ENCODE assay signal across 1 cellular context in the genomic region with DNA sequence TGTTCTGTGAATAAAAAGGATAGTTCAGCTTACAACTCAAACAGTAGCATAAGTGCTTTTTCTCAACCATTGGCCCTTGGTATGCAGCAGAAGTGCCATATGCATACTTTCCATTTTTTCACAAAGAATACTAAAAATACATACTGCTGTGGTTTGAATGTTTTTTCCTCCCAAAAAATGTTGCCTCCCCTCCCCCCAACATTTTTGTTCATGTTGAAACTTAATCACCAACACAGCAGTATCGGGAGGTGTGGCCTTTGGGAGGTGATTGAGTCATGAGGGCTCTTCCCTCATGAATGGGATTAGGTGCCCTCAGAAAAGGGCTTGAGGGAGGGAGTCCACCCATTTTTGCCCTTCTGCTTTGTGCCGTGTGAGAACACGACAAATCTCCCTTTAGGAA.
TF ChIP-seq lines count a peak whose summit lies in the region.

No MANE protein-coding gene starts in this region.

TF ChIP-seq in GM23338, 12 proteins besides CTCF, POLR2A, EP300 and RAD21 (continued from another document):
- TF ChIP-seq, protein P1, sequence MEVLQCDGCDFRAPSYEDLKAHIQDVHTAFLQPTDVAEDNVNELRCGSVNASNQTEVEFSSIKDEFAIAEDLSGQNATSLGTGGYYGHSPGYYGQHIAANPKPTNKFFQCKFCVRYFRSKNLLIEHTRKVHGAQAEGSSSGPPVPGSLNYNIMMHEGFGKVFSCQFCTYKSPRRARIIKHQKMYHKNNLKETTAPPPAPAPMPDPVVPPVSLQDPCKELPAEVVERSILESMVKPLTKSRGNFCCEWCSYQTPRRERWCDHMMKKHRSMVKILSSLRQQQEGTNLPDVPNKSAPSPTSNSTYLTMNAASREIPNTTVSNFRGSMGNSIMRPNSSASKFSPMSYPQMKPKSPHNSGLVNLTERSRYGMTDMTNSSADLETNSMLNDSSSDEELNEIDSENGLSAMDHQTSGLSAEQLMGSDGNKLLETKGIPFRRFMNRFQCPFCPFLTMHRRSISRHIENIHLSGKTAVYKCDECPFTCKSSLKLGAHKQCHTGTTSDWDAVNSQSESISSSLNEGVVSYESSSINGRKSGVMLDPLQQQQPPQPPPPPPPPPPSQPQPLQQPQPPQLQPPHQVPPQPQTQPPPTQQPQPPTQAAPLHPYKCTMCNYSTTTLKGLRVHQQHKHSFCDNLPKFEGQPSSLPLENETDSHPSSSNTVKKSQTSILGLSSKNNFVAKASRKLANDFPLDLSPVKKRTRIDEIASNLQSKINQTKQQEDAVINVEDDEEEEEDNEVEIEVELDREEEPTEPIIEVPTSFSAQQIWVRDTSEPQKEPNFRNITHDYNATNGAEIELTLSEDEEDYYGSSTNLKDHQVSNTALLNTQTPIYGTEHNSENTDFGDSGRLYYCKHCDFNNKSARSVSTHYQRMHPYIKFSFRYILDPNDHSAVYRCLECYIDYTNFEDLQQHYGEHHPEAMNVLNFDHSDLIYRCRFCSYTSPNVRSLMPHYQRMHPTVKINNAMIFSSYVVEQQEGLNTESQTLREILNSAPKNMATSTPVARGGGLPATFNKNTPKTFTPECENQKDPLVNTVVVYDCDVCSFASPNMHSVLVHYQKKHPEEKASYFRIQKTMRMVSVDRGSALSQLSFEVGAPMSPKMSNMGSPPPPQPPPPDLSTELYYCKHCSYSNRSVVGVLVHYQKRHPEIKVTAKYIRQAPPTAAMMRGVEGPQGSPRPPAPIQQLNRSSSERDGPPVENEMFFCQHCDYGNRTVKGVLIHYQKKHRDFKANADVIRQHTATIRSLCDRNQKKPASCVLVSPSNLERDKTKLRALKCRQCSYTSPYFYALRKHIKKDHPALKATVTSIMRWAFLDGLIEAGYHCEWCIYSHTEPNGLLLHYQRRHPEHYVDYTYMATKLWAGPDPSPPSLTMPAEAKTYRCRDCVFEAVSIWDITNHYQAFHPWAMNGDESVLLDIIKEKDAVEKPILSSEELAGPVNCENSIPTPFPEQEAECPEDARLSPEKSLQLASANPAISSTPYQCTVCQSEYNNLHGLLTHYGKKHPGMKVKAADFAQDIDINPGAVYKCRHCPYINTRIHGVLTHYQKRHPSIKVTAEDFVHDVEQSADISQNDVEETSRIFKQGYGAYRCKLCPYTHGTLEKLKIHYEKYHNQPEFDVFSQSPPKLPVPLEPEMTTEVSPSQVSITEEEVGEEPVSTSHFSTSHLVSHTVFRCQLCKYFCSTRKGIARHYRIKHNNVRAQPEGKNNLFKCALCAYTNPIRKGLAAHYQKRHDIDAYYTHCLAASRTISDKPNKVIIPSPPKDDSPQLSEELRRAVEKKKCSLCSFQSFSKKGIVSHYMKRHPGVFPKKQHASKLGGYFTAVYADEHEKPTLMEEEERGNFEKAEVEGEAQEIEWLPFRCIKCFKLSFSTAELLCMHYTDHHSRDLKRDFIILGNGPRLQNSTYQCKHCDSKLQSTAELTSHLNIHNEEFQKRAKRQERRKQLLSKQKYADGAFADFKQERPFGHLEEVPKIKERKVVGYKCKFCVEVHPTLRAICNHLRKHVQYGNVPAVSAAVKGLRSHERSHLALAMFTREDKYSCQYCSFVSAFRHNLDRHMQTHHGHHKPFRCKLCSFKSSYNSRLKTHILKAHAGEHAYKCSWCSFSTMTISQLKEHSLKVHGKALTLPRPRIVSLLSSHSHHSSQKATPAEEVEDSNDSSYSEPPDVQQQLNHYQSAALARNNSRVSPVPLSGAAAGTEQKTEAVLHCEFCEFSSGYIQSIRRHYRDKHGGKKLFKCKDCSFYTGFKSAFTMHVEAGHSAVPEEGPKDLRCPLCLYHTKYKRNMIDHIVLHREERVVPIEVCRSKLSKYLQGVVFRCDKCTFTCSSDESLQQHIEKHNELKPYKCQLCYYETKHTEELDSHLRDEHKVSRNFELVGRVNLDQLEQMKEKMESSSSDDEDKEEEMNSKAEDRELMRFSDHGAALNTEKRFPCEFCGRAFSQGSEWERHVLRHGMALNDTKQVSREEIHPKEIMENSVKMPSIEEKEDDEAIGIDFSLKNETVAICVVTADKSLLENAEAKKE (CRISPR knock-in tag; IDR thresholded peaks at IDR 0.05): no peak
